17 cellular contexts compared by ENCODE assay signal in genomic region chr7:110001254-110001938, GRCh38.
"Had no signal": no experiment of that assay in that cellular context is flagged by ENCODE, and none has a peak within 500 bp of the region (broad histone marks: within the 10 kb centered on the region; RNA-seq: fewer than 3 reads in every experiment).

No MANE protein-coding gene starts in this region.

- DNase-seq: activated B cell treated with CpG ODN at 0.5 μM for 24 hours; activated CD4-positive, alpha-beta T cell treated with anti-CD3 and anti-CD28 coated beads, Interleukin-2, amount 10 ng/mL, durations not matched to agents 7 days and 5 days; activated naive CD4-positive, alpha-beta T cell treated with anti-CD3 and anti-CD28 coated beads for 36 hours; activated T-cell treated with anti-CD3 and anti-CD28 coated beads for 4 hours; adrenal gland; body of pancreas; cortex of kidney; effector CD8-positive, alpha-beta T cell; islet precursor cell; left ventricle myocardium superior; mesenchymal stem cell; pancreas; stimulated activated CD4-positive, alpha-beta T cell treated with anti-CD3 and anti-CD28 coated beads, Interleukin-4, amount 100 ng/mL, for 4 hours; stimulated activated naive CD8-positive, alpha-beta T cell treated with anti-CD3 and anti-CD28 coated beads, Interleukin-15, amount 100 ng/mL, for 72 hours had no signal

- H3K9me3 ChIP-seq: body of pancreas, pancreas, thoracic aorta had no signal

- H3K36me3 ChIP-seq: adrenal gland, pancreas, thoracic aorta had no signal

- FAIRE-seq: pancreas, TTC549 had no signal

- H3K4me1 ChIP-seq: adrenal gland, body of pancreas, pancreas had no signal

- ATAC-seq: activated T-helper 17 cell treated with anti-CD3 and anti-CD28 coated beads, Interleukin-2, amount 50 U/mL, for 72 hours; body of pancreas; left ventricle myocardium superior; pancreas; stimulated activated naive CD8-positive, alpha-beta T cell treated with anti-CD3 and anti-CD28 coated beads, Interleukin-15, amount 100 ng/mL, for 72 hours had no signal

- H3K27me3 ChIP-seq: adrenal gland, body of pancreas, pancreas had no signal

- H3K27ac ChIP-seq: adrenal gland, body of pancreas, pancreas, thoracic aorta had no signal

- H3K4me3 ChIP-seq: adrenal gland, body of pancreas, pancreas, thoracic aorta had no signal
